Comparison of ENCODE assay signal across 8 cellular contexts in genomic region chr3:53845881-53846133, GRCh38. TPM values are rescaled to one million over a fixed set of nuclear protein-coding genes. Genes with fewer than 3 reads are reported as not detected.
DNase-seq lines count a peak whose midpoint lies in the region; FAIRE-seq and TF ChIP-seq lines count a peak whose summit lies in the region.

No MANE protein-coding gene starts in this region.

- H3K4me1 Mint-ChIP-seq in Calu3 (ENCODE audit: low read depth, unreplicated experiment), result peaks cover 52% of the 10 kb centered on the region

- H3K27me3 Mint-ChIP-seq in Calu3 (ENCODE audit: unreplicated experiment), result no peaks in the 10 kb centered on the region

- whole genome bisulfite sequencing in ovary, 3 donors, result 0 to 2% (median 1%) methylated on average over 17 to 34 of the region's 34 CpGs

- DNase-seq in Calu3 (no peak), NT2/D1 (ENCODE audit: low read depth, low spot score) (no peak), epithelial cell of proximal tubule (ENCODE audit: low read depth) (no peak), ovary (no peak), D721Med (ENCODE audit: insufficient read length, low spot score) (no peak), islet precursor cell (no peak), AG08396 (ENCODE audit: low spot score) (no peak), NCI-H1105 (lab: John Stamatoyannopoulos, UW) (no peak)

- TF ChIP-seq EP300 in ovary (IDR thresholded peaks at IDR 0.05), result no peak

- no peak for TF ChIP-seq POLR2A in ovary (IDR thresholded peaks at IDR 0.05)

- peak overlapping the region; percentile 94 for H3K9ac ChIP-seq in NT2/D1 (ENCODE audit: insufficient read length, low read depth)

- no peak for FAIRE-seq in D721Med (lab: Jason Lieb, UNC)

- TF ChIP-seq CTCF in Calu3 (IDR thresholded peaks at IDR 0.05; ENCODE audit: unreplicated experiment), result no peak
- no peak for TF ChIP-seq CTCF in epithelial cell of proximal tubule (conservative IDR thresholded peaks at IDR 0.05; ENCODE audit: low read depth, low read length)
- TF ChIP-seq CTCF in ovary (IDR thresholded peaks at IDR 0.05), result no peak
- no peak for TF ChIP-seq CTCF in D721Med (IDR thresholded peaks at IDR 0.05; ENCODE audit: insufficient read depth, missing control alignments)

- H3K9me3 Mint-ChIP-seq in Calu3 (ENCODE audit: low read depth, unreplicated experiment), result no peaks in the 10 kb centered on the region

- H3K4me3 ChIP-seq in NT2/D1 (ENCODE audit: insufficient read length, low read depth), result peak overlapping the region; percentile 71
- H3K4me3 ChIP-seq in epithelial cell of proximal tubule (ENCODE audit: low read depth, low read length), result peak overlapping the region; percentile 68
- H3K4me3 ChIP-seq in ovary, result peak overlapping the region; percentile 60

- BruUV-seq in Calu3 (replicated peaks; lab: Mats Ljungman, UMichigan), result no TSS peak

- peaks cover 12% of the 10 kb centered on the region for H3K36me3 ChIP-seq in NT2/D1 (ENCODE audit: insufficient read depth, insufficient read length, low read length)
- no peaks in the 10 kb centered on the region for H3K36me3 ChIP-seq in ovary

- CTCF ChIA-PET in Calu3 (lab: Charles Lee), result interaction anchor here (1.8 kb wide), 1 partner anchor 46 kb away, joined by 5 read pairs; the partner anchor contains the start of gene SELENOK

- H3K27ac Mint-ChIP-seq in Calu3 (ENCODE audit: unreplicated experiment), result no peak overlapping the region

- H3K36me3 Mint-ChIP-seq in Calu3 (ENCODE audit: insufficient read depth, unreplicated experiment), result peaks cover 32% of the 10 kb centered on the region

- intact Hi-C loops in Calu3 (cut with micrococcal nuclease; ENCODE audit: unreplicated experiment), result no loop called here
- intact Hi-C loops in ovary (cut with DNase I), result no loop called here

- H3K27ac ChIP-seq in ovary, result peak overlapping the region; percentile 69 to 85

- peaks cover 8% of the 10 kb centered on the region for H3K27me3 ChIP-seq in NT2/D1 (ENCODE audit: insufficient read depth, insufficient read length)
- H3K27me3 ChIP-seq in ovary, result no peaks in the 10 kb centered on the region

- peaks cover 26% of the 10 kb centered on the region for H3K4me1 ChIP-seq in NT2/D1 (ENCODE audit: insufficient read depth, insufficient read length)
- H3K4me1 ChIP-seq in ovary (ENCODE audit: insufficient read depth), result peaks cover 5% of the 10 kb centered on the region

- H3K9me3 ChIP-seq in NT2/D1 (ENCODE audit: insufficient read depth, low read length) (no peaks in the 10 kb centered on the region), ovary (no peaks in the 10 kb centered on the region)

- H3K4me3 Mint-ChIP-seq in Calu3 (ENCODE audit: low read depth, unreplicated experiment), result peak overlapping the region; percentile 59

RNA-seq across cellular contexts. Expression of gene CHDH, which starts 0.4 kb away (rescaled TPM):
- total RNA-seq in Calu3 (2022) (24.9 and 28.5 TPM in 2 replicates), epithelial cell of proximal tubule (4.5 and 9.2 TPM in 2 replicates), ovary (1 to 10 TPM; 3.6 to 7.0 (median 4.9) TPM)
- under 1 TPM; 0.85 to 0.88 TPM for polyA plus RNA-seq in ovary

RNA-seq across cellular contexts. Expression of gene IL17RB, which starts 0.6 kb away (rescaled TPM):
- total RNA-seq in Calu3 (2022) (16.0 and 21.9 TPM in 2 replicates), epithelial cell of proximal tubule (1.7 and 2.5 TPM in 2 replicates), ovary (1 to 10 TPM in 6 of 7 donors, under 1 TPM in 1; 0.99 to 5.6 (median 1.1) TPM)
- polyA plus RNA-seq in ovary, result 1 to 10 TPM; 1.1 to 1.2 TPM

RNA-seq across cellular contexts. Expression of gene ACTR8, which starts 36.1 kb away (rescaled TPM):
- total RNA-seq in Calu3 (2022) (21.5 and 28.1 TPM in 2 replicates), epithelial cell of proximal tubule (22.9 and 23.2 TPM in 2 replicates), ovary (10 to 100 TPM; 12.5 to 34.5 (median 21.3) TPM)
- 10 to 100 TPM in 1 of 2 donors, 1 to 10 TPM in 1; 9.1 to 20.6 TPM for polyA plus RNA-seq in ovary

RNA-seq across cellular contexts. Expression of gene SELENOK, which starts 45.9 kb away (rescaled TPM):
- total RNA-seq in Calu3 (2022), result 47.4 and 52.0 TPM in 2 replicates
- 49.9 and 55.7 TPM in 2 replicates for total RNA-seq in epithelial cell of proximal tubule
- 10 to 100 TPM; 38.9 to 99.9 (median 56.1) TPM for total RNA-seq in ovary
- 10 to 100 TPM; 62.3 to 81.0 TPM for polyA plus RNA-seq in ovary
